ENCODE assay signal across 8 cellular contexts in genomic region chr19:21020298-21021227, GRCh38. TPM values are rescaled to one million over a fixed set of nuclear protein-coding genes. Genes with fewer than 3 reads are reported as not detected.
A peak's percentile ranks its signal among the peaks of the same experiment; 100 is the strongest.
DNase-seq lines count a peak whose midpoint lies in the region; ATAC-seq and TF ChIP-seq lines count a peak whose summit lies in the region.

Gene ZNF430 (plus strand): TSS chr19:21020657. CDS start chr19:21020801, 144 bp downstream.

- no peaks in the 10 kb centered on the region for H3K4me1 ChIP-seq in BE2C

- intact Hi-C loops in activated CD4-positive, alpha-beta T cell treated with anti-CD3 and anti-CD28 coated beads, Interleukin-2, amount 10 ng/mL, durations not matched to agents 24 days and 14 days (cut with micrococcal nuclease): loop anchor here (2.0 to 10.0 kb wide), 6 partner anchors 22 to 1426 kb away; partner anchors contain the start of genes ZNF431, ZNF66, ZNF708 and ZNF737

- peaks cover 3% of the 10 kb centered on the region for H3K9me3 Mint-ChIP-seq in activated CD4-positive, alpha-beta T cell treated with anti-CD3 and anti-CD28 coated beads, Interleukin-2, amount 10 ng/mL, durations not matched to agents 24 days and 14 days

- H3K4me3 Mint-ChIP-seq in activated CD4-positive, alpha-beta T cell treated with anti-CD3 and anti-CD28 coated beads, Interleukin-2, amount 10 ng/mL, durations not matched to agents 24 days and 14 days: peak within 1 kb of the TSS; percentile 99

- peaks cover 27% of the 10 kb centered on the region for H3K4me1 Mint-ChIP-seq in activated CD4-positive, alpha-beta T cell treated with anti-CD3 and anti-CD28 coated beads, Interleukin-2, amount 10 ng/mL, durations not matched to agents 24 days and 14 days

- no peaks in the 10 kb centered on the region for H3K27me3 ChIP-seq in BE2C

- H3K4me3 ChIP-seq in BE2C (ENCODE audit: low read depth, low read length) (peak within 1 kb of the TSS; percentile 91), coronary artery (peak within 1 kb of the TSS; percentile 78)

- ATAC-seq in HG03469 (IDR thresholded peaks at IDR 0.05; ENCODE audit: unreplicated experiment): peak; percentile 93

- H3K27me3 Mint-ChIP-seq in activated CD4-positive, alpha-beta T cell treated with anti-CD3 and anti-CD28 coated beads, Interleukin-2, amount 10 ng/mL, durations not matched to agents 24 days and 14 days: no peaks in the 10 kb centered on the region

- peaks cover 21% of the 10 kb centered on the region for H3K36me3 ChIP-seq in BE2C

- H3K27ac Mint-ChIP-seq in activated CD4-positive, alpha-beta T cell treated with anti-CD3 and anti-CD28 coated beads, Interleukin-2, amount 10 ng/mL, durations not matched to agents 24 days and 14 days: peak within 1 kb of the TSS; percentile 99

- DNase-seq in BE2C (peak; percentile 97), GM19240 (ENCODE audit: insufficient read length, low spot score) (peak; percentile 57), NCI-H526 treated with DMSO at 0.1 percent for 48 hours (lab: John Stamatoyannopoulos, UW) (peak; percentile 82), coronary artery (ENCODE audit: low spot score) (peak; percentile 94), left kidney (ENCODE audit: low read depth, low spot score) (peak; percentile 99)
- peak; percentile 98 for DNase-seq in activated CD4-positive, alpha-beta T cell treated with anti-CD3 and anti-CD28 coated beads, Interleukin-2, amount 10 ng/mL, durations not matched to agents 24 days and 14 days
- DNase-seq in stimulated activated CD4-positive, alpha-beta T cell treated with anti-CD3 and anti-CD28 coated beads, Interleukin-2, amount 100 ng/mL, for 24 hours: peak; percentile 91 to 94

- TF ChIP-seq CTCF in BE2C (IDR thresholded peaks at IDR 0.05; ENCODE audit: low read depth, low read length) (no peak), coronary artery (IDR thresholded peaks at IDR 0.05) (no peak)

- peaks cover 42% of the 10 kb centered on the region for H3K36me3 Mint-ChIP-seq in activated CD4-positive, alpha-beta T cell treated with anti-CD3 and anti-CD28 coated beads, Interleukin-2, amount 10 ng/mL, durations not matched to agents 24 days and 14 days (ENCODE audit: low read depth)

- peak within 1 kb of the TSS; percentile 66 to 86 for H3K27ac ChIP-seq in coronary artery

- H3K9me3 ChIP-seq in BE2C: no peaks in the 10 kb centered on the region

RNA-seq across cellular contexts. Expression of gene ZNF430, which starts in this region (rescaled TPM):
- polyA plus RNA-seq in BE2C (2012; ENCODE audit: insufficient read depth, insufficient read length, low read depth): 1.9 TPM
- total RNA-seq in activated CD4-positive, alpha-beta T cell treated with anti-CD3 and anti-CD28 coated beads, Interleukin-2, amount 10 ng/mL, durations not matched to agents 24 days and 14 days: 21.6 and 25.1 TPM in 2 replicates

Comparison
In these comparisons a context has a peak if more than half of its experiments do, and no peak if none do; other contexts are left out.
1. Peak in every context shown above with its lines: DNase-seq, ATAC-seq, H3K4me3 ChIP-seq and H3K27ac ChIP-seq.